1 cellular context compared by ENCODE assay signal in the genomic region with DNA sequence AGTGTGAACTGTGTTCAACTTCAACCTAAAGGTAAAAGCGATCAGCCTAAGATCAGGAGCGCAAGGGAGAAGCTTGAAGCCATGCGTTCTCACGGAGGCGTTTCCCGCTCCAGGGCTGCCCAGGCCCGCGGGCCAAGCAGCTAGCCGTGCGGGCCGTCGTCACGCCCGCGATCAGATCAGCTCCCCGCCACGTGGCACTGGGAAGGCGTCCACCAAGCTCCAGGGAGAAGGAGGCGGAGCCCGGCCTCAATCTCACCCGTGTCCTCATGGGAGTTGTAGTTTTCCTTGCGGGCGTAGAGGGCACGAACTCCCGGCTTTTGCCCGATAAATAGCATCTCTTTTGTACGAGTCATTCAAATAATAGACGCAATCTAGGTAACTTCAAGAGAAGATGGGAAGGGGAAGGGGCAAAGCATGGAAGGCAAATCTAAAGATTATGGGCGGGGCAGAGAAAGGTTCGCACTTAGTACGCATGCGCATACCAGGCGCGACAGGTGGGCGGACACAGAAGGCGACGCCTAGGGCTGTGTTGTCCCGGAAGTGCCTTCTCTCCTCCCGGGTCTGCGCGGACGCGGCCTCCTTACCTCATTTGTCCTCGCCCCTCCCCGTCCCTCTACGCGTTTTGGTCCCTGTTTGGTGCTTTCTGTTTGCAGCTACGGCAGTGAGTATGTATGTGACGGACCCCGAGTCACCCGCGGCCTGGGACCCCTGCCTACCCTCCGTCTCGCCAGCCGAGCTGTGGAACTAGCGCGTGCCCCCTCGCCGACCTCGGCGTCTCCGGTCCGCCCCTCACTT.
TF ChIP-seq lines count a peak whose summit lies in the region.

No MANE protein-coding gene starts in this region.

TF ChIP-seq in K562, 482 proteins besides CTCF, POLR2A, EP300 and RAD21 (continued from another document and continues in another):
- TF ChIP-seq ATF4 (CRISPR knock-in tag; IDR thresholded peaks at IDR 0.05) (no peak), ZNF124 (CRISPR knock-in tag; IDR thresholded peaks at IDR 0.05) (no peak), ZNF717 (CRISPR knock-in tag; IDR thresholded peaks at IDR 0.05) (no peak), SRSF9 (IDR thresholded peaks at IDR 0.05; ENCODE audit: borderline replicate concordance, low read depth, low read length) (no peak), RBM15 (IDR thresholded peaks at IDR 0.05; ENCODE audit: insufficient read depth, low read length) (no peak), NFE2L1 (tag; IDR thresholded peaks at IDR 0.05; ENCODE audit: borderline replicate concordance, low read depth) (no peak), SRSF3 (IDR thresholded peaks at IDR 0.05; ENCODE audit: insufficient read depth, low read length) (no peak), PTRF (tag; IDR thresholded peaks at IDR 0.05) (no peak), TCF7L2 (IDR thresholded peaks at IDR 0.05; ENCODE audit: low read depth, low read length) (no peak), PCBP1 (IDR thresholded peaks at IDR 0.05; ENCODE audit: low read depth, low read length, poor library complexity, severe bottlenecking) (no peak), TCF7 (IDR thresholded peaks at IDR 0.05; ENCODE audit: borderline replicate concordance) (no peak), TAF1 (IDR thresholded peaks at IDR 0.05; ENCODE audit: control insufficient read depth, extremely low read depth, insufficient read depth, low read length, severe bottlenecking) (peak; percentile 38), E2F3 (CRISPR knock-in tag; IDR thresholded peaks at IDR 0.05) (peak; percentile 72; the same call in 1 of the 2 replicates), PTTG1 (tag; IDR thresholded peaks at IDR 0.05; ENCODE audit: low read depth) (no peak), ZNF639 (CRISPR knock-in tag; conservative IDR thresholded peaks at IDR 0.05 in 1 of 2, IDR thresholded peaks at IDR 0.05 in 1 of 2) (no peak), SIN3B (IDR thresholded peaks at IDR 0.05; ENCODE audit: low read depth) (0 out of 2 replicates have a peak, but pooled peaks have one; percentile 16), ZNF263 (CRISPR knock-in tag; IDR thresholded peaks at IDR 0.05; ENCODE audit: borderline replicate concordance) (peak; percentile 63; the same call in 1 of the 2 replicates), SMARCA5 (IDR thresholded peaks at IDR 0.05) (no peak), POLR2G (IDR thresholded peaks at IDR 0.05; ENCODE audit: low read depth, low read length) (peak; percentile 82), SP1 (CRISPR knock-in tag; IDR thresholded peaks at IDR 0.05) (peak; percentile 80), USF2 (CRISPR knock-in tag; IDR thresholded peaks at IDR 0.05) (peak; percentile 85), CEBPB (tag; IDR thresholded peaks at IDR 0.05) (no peak)
- TF ChIP-seq, protein P1, sequence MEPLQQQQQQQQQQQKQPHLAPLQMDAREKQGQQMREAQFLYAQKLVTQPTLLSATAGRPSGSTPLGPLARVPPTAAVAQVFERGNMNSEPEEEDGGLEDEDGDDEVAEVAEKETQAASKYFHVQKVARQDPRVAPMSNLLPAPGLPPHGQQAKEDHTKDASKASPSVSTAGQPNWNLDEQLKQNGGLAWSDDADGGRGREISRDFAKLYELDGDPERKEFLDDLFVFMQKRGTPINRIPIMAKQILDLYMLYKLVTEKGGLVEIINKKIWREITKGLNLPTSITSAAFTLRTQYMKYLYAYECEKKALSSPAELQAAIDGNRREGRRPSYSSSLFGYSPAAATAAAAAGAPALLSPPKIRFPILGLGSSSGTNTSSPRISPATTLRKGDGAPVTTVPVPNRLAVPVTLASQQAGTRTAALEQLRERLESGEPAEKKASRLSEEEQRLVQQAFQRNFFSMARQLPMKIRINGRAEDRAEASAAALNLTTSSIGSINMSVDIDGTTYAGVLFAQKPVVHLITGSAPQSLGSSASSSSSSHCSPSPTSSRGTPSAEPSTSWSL (CRISPR knock-in tag; IDR thresholded peaks at IDR 0.05; ENCODE audit: borderline replicate concordance) = no peak
- TF ChIP-seq, protein P2, sequence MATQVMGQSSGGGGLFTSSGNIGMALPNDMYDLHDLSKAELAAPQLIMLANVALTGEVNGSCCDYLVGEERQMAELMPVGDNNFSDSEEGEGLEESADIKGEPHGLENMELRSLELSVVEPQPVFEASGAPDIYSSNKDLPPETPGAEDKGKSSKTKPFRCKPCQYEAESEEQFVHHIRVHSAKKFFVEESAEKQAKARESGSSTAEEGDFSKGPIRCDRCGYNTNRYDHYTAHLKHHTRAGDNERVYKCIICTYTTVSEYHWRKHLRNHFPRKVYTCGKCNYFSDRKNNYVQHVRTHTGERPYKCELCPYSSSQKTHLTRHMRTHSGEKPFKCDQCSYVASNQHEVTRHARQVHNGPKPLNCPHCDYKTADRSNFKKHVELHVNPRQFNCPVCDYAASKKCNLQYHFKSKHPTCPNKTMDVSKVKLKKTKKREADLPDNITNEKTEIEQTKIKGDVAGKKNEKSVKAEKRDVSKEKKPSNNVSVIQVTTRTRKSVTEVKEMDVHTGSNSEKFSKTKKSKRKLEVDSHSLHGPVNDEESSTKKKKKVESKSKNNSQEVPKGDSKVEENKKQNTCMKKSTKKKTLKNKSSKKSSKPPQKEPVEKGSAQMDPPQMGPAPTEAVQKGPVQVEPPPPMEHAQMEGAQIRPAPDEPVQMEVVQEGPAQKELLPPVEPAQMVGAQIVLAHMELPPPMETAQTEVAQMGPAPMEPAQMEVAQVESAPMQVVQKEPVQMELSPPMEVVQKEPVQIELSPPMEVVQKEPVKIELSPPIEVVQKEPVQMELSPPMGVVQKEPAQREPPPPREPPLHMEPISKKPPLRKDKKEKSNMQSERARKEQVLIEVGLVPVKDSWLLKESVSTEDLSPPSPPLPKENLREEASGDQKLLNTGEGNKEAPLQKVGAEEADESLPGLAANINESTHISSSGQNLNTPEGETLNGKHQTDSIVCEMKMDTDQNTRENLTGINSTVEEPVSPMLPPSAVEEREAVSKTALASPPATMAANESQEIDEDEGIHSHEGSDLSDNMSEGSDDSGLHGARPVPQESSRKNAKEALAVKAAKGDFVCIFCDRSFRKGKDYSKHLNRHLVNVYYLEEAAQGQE (CRISPR knock-in tag; IDR thresholded peaks at IDR 0.05; ENCODE audit: low read depth) = no peak
- TF ChIP-seq, protein P3, sequence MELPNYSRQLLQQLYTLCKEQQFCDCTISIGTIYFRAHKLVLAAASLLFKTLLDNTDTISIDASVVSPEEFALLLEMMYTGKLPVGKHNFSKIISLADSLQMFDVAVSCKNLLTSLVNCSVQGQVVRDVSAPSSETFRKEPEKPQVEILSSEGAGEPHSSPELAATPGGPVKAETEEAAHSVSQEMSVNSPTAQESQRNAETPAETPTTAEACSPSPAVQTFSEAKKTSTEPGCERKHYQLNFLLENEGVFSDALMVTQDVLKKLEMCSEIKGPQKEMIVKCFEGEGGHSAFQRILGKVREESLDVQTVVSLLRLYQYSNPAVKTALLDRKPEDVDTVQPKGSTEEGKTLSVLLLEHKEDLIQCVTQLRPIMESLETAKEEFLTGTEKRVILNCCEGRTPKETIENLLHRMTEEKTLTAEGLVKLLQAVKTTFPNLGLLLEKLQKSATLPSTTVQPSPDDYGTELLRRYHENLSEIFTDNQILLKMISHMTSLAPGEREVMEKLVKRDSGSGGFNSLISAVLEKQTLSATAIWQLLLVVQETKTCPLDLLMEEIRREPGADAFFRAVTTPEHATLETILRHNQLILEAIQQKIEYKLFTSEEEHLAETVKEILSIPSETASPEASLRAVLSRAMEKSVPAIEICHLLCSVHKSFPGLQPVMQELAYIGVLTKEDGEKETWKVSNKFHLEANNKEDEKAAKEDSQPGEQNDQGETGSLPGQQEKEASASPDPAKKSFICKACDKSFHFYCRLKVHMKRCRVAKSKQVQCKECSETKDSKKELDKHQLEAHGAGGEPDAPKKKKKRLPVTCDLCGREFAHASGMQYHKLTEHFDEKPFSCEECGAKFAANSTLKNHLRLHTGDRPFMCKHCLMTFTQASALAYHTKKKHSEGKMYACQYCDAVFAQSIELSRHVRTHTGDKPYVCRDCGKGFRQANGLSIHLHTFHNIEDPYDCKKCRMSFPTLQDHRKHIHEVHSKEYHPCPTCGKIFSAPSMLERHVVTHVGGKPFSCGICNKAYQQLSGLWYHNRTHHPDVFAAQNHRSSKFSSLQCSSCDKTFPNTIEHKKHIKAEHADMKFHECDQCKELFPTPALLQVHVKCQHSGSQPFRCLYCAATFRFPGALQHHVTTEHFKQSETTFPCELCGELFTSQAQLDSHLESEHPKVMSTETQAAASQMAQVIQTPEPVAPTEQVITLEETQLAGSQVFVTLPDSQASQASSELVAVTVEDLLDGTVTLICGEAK (IDR thresholded peaks at IDR 0.05) = 0 out of 2 replicates have a peak, but pooled peaks have one; percentile 42
- TF ChIP-seq, protein P3 (CRISPR knock-in tag; IDR thresholded peaks at IDR 0.05) = peak; percentile 31; the same call in 1 of the 2 replicates
- TF ChIP-seq, protein P4, sequence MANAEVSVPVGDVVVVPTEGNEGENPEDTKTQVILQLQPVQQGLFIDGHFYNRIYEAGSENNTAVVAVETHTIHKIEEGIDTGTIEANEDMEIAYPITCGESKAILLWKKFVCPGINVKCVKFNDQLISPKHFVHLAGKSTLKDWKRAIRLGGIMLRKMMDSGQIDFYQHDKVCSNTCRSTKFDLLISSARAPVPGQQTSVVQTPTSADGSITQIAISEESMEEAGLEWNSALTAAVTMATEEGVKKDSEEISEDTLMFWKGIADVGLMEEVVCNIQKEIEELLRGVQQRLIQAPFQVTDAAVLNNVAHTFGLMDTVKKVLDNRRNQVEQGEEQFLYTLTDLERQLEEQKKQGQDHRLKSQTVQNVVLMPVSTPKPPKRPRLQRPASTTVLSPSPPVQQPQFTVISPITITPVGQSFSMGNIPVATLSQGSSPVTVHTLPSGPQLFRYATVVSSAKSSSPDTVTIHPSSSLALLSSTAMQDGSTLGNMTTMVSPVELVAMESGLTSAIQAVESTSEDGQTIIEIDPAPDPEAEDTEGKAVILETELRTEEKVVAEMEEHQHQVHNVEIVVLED (CRISPR knock-in tag; IDR thresholded peaks at IDR 0.05) = peak; percentile 61
- TF ChIP-seq, protein P5, sequence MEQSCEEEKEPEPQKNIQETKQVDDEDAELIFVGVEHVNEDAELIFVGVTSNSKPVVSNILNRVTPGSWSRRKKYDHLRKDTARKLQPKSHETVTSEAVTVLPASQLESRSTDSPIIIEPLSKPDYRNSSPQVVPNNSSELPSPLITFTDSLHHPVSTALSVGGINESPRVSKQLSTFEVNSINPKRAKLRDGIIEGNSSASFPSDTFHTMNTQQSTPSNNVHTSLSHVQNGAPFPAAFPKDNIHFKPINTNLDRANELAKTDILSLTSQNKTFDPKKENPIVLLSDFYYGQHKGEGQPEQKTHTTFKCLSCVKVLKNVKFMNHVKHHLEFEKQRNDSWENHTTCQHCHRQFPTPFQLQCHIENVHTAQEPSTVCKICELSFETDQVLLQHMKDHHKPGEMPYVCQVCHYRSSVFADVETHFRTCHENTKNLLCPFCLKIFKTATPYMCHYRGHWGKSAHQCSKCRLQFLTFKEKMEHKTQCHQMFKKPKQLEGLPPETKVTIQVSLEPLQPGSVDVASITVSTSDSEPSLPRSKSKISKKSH (CRISPR knock-in tag; IDR thresholded peaks at IDR 0.05) = no peak
- TF ChIP-seq, protein P6, sequence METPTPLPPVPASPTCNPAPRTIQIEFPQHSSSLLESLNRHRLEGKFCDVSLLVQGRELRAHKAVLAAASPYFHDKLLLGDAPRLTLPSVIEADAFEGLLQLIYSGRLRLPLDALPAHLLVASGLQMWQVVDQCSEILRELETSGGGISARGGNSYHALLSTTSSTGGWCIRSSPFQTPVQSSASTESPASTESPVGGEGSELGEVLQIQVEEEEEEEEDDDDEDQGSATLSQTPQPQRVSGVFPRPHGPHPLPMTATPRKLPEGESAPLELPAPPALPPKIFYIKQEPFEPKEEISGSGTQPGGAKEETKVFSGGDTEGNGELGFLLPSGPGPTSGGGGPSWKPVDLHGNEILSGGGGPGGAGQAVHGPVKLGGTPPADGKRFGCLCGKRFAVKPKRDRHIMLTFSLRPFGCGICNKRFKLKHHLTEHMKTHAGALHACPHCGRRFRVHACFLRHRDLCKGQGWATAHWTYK (CRISPR knock-in tag; IDR thresholded peaks at IDR 0.05) = 0 out of 2 replicates have a peak, but pooled peaks have one; percentile 28
